In the genomic region with DNA sequence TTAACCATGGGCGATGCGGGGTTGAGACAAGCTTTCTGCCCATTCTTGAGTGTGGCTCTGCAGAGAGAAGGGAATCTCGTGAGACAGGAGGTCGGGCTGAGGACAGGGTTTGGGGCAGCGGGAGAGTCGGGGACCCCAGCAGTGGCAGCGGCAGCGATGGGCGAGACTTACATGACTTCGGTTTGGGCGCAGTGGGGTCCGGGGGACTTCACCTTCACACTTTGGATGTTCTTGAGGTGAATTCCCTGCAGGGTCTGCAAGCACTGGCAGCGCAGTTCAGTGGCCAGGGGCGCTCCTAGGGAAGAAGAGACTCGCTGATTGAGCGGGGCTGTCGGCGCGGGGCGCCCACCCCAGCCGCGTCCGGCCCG, we compare ENCODE assay signal across 8 cellular contexts. TPM values are rescaled to one million over a fixed set of nuclear protein-coding genes. Genes with fewer than 3 reads are reported as not detected.
DNase-seq lines count a peak whose midpoint lies in the region; ATAC-seq and TF ChIP-seq lines count a peak whose summit lies in the region.

No MANE protein-coding gene starts in this region.

- H3K36me3 ChIP-seq in A673 (ENCODE audit: insufficient read depth, low read length, poor library complexity, severe bottlenecking) (no peaks in the 10 kb centered on the region), mucosa of descending colon (ENCODE audit: low read depth) (no peaks in the 10 kb centered on the region)

- BruUV-seq in A673 (replicated peaks; lab: Mats Ljungman, UMichigan), result no TSS peak

- DNase-seq in A673 (ENCODE audit: low spot score) (no peak), HL-60 (ENCODE audit: low read depth in 1 of 2, low spot score in 1 of 2) (no peak), dorsolateral prefrontal cortex (no peak), mucosa of descending colon (peak; percentile 41 to 61 (median 55)), NCI-H2029 (lab: John Stamatoyannopoulos, UW) (no peak), AG08395 (ENCODE audit: low spot score) (no peak)

- intact Hi-C loops in A673 (cut with micrococcal nuclease; ENCODE audit: unreplicated experiment), result no loop called here
- intact Hi-C loops in dorsolateral prefrontal cortex (cut with DNase I), result no loop called here
- intact Hi-C loops in mucosa of descending colon (cut with DNase I, micrococcal nuclease), result no loop called here

- no peaks in the 10 kb centered on the region for H3K27me3 ChIP-seq in A673 (replicated peaks; ENCODE audit: insufficient read depth, low read depth, low read length, poor library complexity)
- H3K27me3 ChIP-seq in HL-60 (ENCODE audit: insufficient read depth, poor library complexity, severe bottlenecking), result no peaks in the 10 kb centered on the region
- peaks cover 0 to 2% (median 0%) of the 10 kb centered on the region in 45 donors for H3K27me3 ChIP-seq in dorsolateral prefrontal cortex

- no peak overlapping the region for H3K27ac ChIP-seq in A673 (ENCODE audit: low read depth, low read length, poor library complexity, severe bottlenecking)
- no peak overlapping the region; the same call in 1 of the 2 replicates for H3K27ac ChIP-seq in HL-60 (replicated peaks)
- H3K27ac ChIP-seq in dorsolateral prefrontal cortex, result peak overlapping the region in 22 of 59 donors; percentile 10 to 82 (median 60)

- H3K9me3 ChIP-seq in A673 (ENCODE audit: low read depth, low read length, poor library complexity, severe bottlenecking), result no peaks in the 10 kb centered on the region
- H3K9me3 ChIP-seq in mucosa of descending colon, result no peaks in the 10 kb centered on the region

- H3K4me3 ChIP-seq in A673 (ENCODE audit: low read depth, low read length, poor library complexity, severe bottlenecking) (peak overlapping the region; percentile 53), HL-60 (replicated peaks; ENCODE audit: insufficient read depth, low read length) (peak overlapping the region; percentile 60), dorsolateral prefrontal cortex (peak overlapping the region; percentile 50 to 86 (median 69)), mucosa of descending colon (peak overlapping the region; percentile 27)

- H3K4me1 ChIP-seq in A673 (ENCODE audit: insufficient read depth, low read length, poor library complexity, severe bottlenecking) (no peaks in the 10 kb centered on the region), mucosa of descending colon (ENCODE audit: low read depth) (peaks cover 5% of the 10 kb centered on the region)

- CTCF ChIA-PET in A673 (lab: Charles Lee), result no interaction called here

- no peak for ATAC-seq in mucosa of descending colon
- no peak for ATAC-seq in HG03457 (IDR thresholded peaks at IDR 0.05; ENCODE audit: unreplicated experiment)
- ATAC-seq in GM18502 (IDR thresholded peaks at IDR 0.05; ENCODE audit: poor library complexity, unreplicated experiment), result no peak

- no peak for TF ChIP-seq CTCF in A673 (conservative IDR thresholded peaks at IDR 0.05; ENCODE audit: low read depth, low read length)
- no peak for TF ChIP-seq CTCF in HL-60 (IDR thresholded peaks at IDR 0.05; ENCODE audit: insufficient read depth, low read length)
- TF ChIP-seq CTCF in dorsolateral prefrontal cortex (IDR thresholded peaks at IDR 0.05 in 54 of 56, conservative IDR thresholded peaks at IDR 0.05 in 2 of 56; ENCODE audit: low read depth in 1 of 56, partially characterized antibody in 56 of 56), result no peak
- TF ChIP-seq CTCF in mucosa of descending colon (IDR thresholded peaks at IDR 0.05), result no peak

- POLR2A ChIA-PET in A673 (lab: Charles Lee; ENCODE audit: low non-redundant PET), result no interaction called here

RNA-seq across cellular contexts. Expression of a gene that starts 0.4 kb away (rescaled TPM):
- total RNA-seq in A673 (2021) (0.90 TPM in 1 of 2 replicates, not detected in the other), dorsolateral prefrontal cortex (10 to 100 TPM in 12 of 120 experiments, 1 to 10 TPM in 96, under 1 TPM in 11, not detected in 1; 0.43 to 55.5 (median 2.9) TPM), mucosa of descending colon (10 to 100 TPM in 1 of 3 donors, 1 to 10 TPM in 2; 3.2 to 30.7 (median 7.8) TPM)

RNA-seq across cellular contexts. Expression of a gene that starts 59.3 kb away (rescaled TPM):
- 11.3 and 11.4 TPM in 2 replicates for total RNA-seq in A673 (2021)
- 10 to 100 TPM; 16.0 to 36.6 (median 25.4) TPM for total RNA-seq in dorsolateral prefrontal cortex
- total RNA-seq in mucosa of descending colon, result 10 to 100 TPM; 10.7 to 12.9 (median 11.6) TPM

Comparison
In these comparisons a context has a peak if more than half of its experiments do, and no peak if none do; other contexts are left out.
1. DNase-seq: peak in mucosa of descending colon (3 of 3); none in A673 (single experiment), HL-60 (0 of 2), dorsolateral prefrontal cortex (0 of 10), NCI-H2029 (single experiment) and AG08395 (single experiment).
2. Peak in every context shown above with its lines, with median percentiles within 50 percentile points of each other: H3K4me3 ChIP-seq.